8 cellular contexts compared by ENCODE assay signal in genomic region chr2:208266641-208267335, GRCh38. TPM values are rescaled to one million over a fixed set of nuclear protein-coding genes. Genes with fewer than 3 reads are reported as not detected.
A peak's percentile ranks its signal among the peaks of the same experiment; 100 is the strongest.
DNase-seq lines count a peak whose midpoint lies in the region; ATAC-seq and TF ChIP-seq lines count a peak whose summit lies in the region.

No MANE protein-coding gene starts in this region.

- POLR2A ChIA-PET in AG04449 (lab: Yijun Ruan, JAX), result interaction anchor here (1.1 to 2.5 kb wide), 2 partner anchors 12 to 641 kb away, joined by 4 to 14 read pairs; partner anchors contain the start of genes IDH1 and METTL21A

- no peak for DNase-seq in AG04449 (ENCODE audit: low read depth, low spot score)
- DNase-seq in astrocyte of the spinal cord (ENCODE audit: low read depth, low spot score), result peak; percentile 51
- no peak for DNase-seq in lower lobe of right lung
- no peak for DNase-seq in upper lobe of right lung
- DNase-seq in SK-N-DZ (ENCODE audit: low spot score), result no peak
- DNase-seq in NCI-H1417 (lab: John Stamatoyannopoulos, UW), result no peak

- intact Hi-C loops in lower lobe of right lung (cut with DNase I), result no loop called here
- intact Hi-C loops in upper lobe of right lung (cut with DNase I), result no loop called here

- H3K4me1 ChIP-seq in lower lobe of right lung (peaks cover 36% of the 10 kb centered on the region), upper lobe of right lung (peaks cover 31% of the 10 kb centered on the region)

- CTCF ChIA-PET in AG04449 (lab: Yijun Ruan, JAX), result interaction anchor here (0.8 to 9.0 kb wide), 3 partner anchors 12 to 92 kb away, joined by 3 to 96 read pairs (median 12); partner anchors contain the start of gene IDH1

- in situ Hi-C loops in astrocyte of the spinal cord (cut with HindIII; ENCODE audit: low sequenced_read_pairs), result no loop called here

- H3K36me3 ChIP-seq in lower lobe of right lung (peaks cover 6% of the 10 kb centered on the region), upper lobe of right lung (peaks cover 8% of the 10 kb centered on the region)

- TF ChIP-seq CTCF in AG04449 (IDR thresholded peaks at IDR 0.05; ENCODE audit: insufficient read depth, low read length, missing control alignments), result no peak
- no peak for TF ChIP-seq CTCF in astrocyte of the spinal cord (IDR thresholded peaks at IDR 0.05; ENCODE audit: low read depth, low read length)
- TF ChIP-seq CTCF in lower lobe of right lung (IDR thresholded peaks at IDR 0.05), result no peak
- TF ChIP-seq CTCF in upper lobe of right lung (IDR thresholded peaks at IDR 0.05), result no peak

- no peaks in the 10 kb centered on the region for H3K27me3 ChIP-seq in lower lobe of right lung (ENCODE audit: low read depth)
- H3K27me3 ChIP-seq in upper lobe of right lung, result no peaks in the 10 kb centered on the region

- H3K9me3 ChIP-seq in lower lobe of right lung, result no peaks in the 10 kb centered on the region
- H3K9me3 ChIP-seq in upper lobe of right lung, result no peaks in the 10 kb centered on the region

- H3K4me3 ChIP-seq in AG04449 (ENCODE audit: low read depth, low read length) (peak overlapping the region; percentile 89), astrocyte of the spinal cord (ENCODE audit: low read depth, low read length) (peak overlapping the region; percentile 81), lower lobe of right lung (peak overlapping the region; percentile 70), upper lobe of right lung (peak overlapping the region; percentile 100)

- peak; percentile 6 for ATAC-seq in GM19035 (IDR thresholded peaks at IDR 0.05; ENCODE audit: unreplicated experiment)
- ATAC-seq in HG03432 (IDR thresholded peaks at IDR 0.05; ENCODE audit: unreplicated experiment), result peak; percentile 7
- ATAC-seq in lower lobe of right lung, result no peak
- ATAC-seq in upper lobe of right lung, result no peak

- H3K27ac ChIP-seq in lower lobe of right lung (peak overlapping the region; percentile 93), upper lobe of right lung (peak overlapping the region; percentile 96)

RNA-seq across cellular contexts. Expression of gene PIKFYVE, which starts 0.7 kb away (rescaled TPM):
- total RNA-seq in lower lobe of right lung, result 27.8 TPM
- total RNA-seq in upper lobe of right lung, result 32.5 TPM
- 10.3 and 12.3 TPM in 2 replicates for polyA plus RNA-seq in SK-N-DZ (2014; cell fraction: cytosol; rRNA removed)
- 8.8 and 12.3 TPM in 2 replicates for polyA plus RNA-seq in SK-N-DZ (2014; cell fraction: nucleus; rRNA removed)

RNA-seq across cellular contexts. Expression of gene IDH1, which starts 11.9 kb away (rescaled TPM):
- total RNA-seq in lower lobe of right lung (152 TPM), upper lobe of right lung (116 TPM)
- 123 and 130 TPM in 2 replicates for polyA plus RNA-seq in SK-N-DZ (2014; cell fraction: cytosol; rRNA removed)
- 64.9 and 71.1 TPM in 2 replicates for polyA plus RNA-seq in SK-N-DZ (2014; cell fraction: nucleus; rRNA removed)

Comparison
In these comparisons a context has a peak if more than half of its experiments do, and no peak if none do; other contexts are left out.
1. ATAC-seq: peak in GM19035 (single experiment) and HG03432 (single experiment); none in lower lobe of right lung (0 of 2) and upper lobe of right lung (single experiment).
2. Peak in every context shown above with its lines, with median percentiles within 50 percentile points of each other: H3K4me3 ChIP-seq.